ENCODE assay signal across 9 cellular contexts in genomic region chr13:110869805-110870706, GRCh38. TPM values are rescaled to one million over a fixed set of nuclear protein-coding genes. Genes with fewer than 3 reads are reported as not detected.
A peak's percentile ranks its signal among the peaks of the same experiment; 100 is the strongest.
DNase-seq lines count a peak whose midpoint lies in the region; ATAC-seq and TF ChIP-seq lines count a peak whose summit lies in the region.
"Had no signal": no experiment of that assay in that cellular context is flagged by ENCODE, and none has a peak within 500 bp of the region (broad histone marks: within the 10 kb centered on the region; RNA-seq: fewer than 3 reads in every experiment).

No MANE protein-coding gene starts in this region.

- no peaks in the 10 kb centered on the region for H3K9me3 ChIP-seq in mucosa of descending colon
- no peaks in the 10 kb centered on the region for H3K9me3 ChIP-seq in transverse colon
- H3K9me3 ChIP-seq: neutrophil had no signal

- peak; percentile 85 for ATAC-seq in mucosa of descending colon
- ATAC-seq in GM18502 (IDR thresholded peaks at IDR 0.05; ENCODE audit: poor library complexity, unreplicated experiment) = no peak

- peak; percentile 8 for TF ChIP-seq CTCF in epithelial cell of proximal tubule (conservative IDR thresholded peaks at IDR 0.05; ENCODE audit: low read depth, low read length)
- TF ChIP-seq CTCF in mucosa of descending colon (IDR thresholded peaks at IDR 0.05) = no peak
- peak in 3 of 5 experiments; percentile 11 to 29 (median 13) for TF ChIP-seq CTCF in transverse colon (IDR thresholded peaks at IDR 0.05)

- TF ChIP-seq EP300 in transverse colon (IDR thresholded peaks at IDR 0.05; ENCODE audit: low read depth) = peak; percentile 78

- peak overlapping the region; percentile 70 to 80 (median 78) for H3K27ac ChIP-seq in transverse colon
- H3K27ac ChIP-seq: neutrophil had no signal

- 0 out of 2 replicates have a peak, but pooled peaks cover 2% of the 10 kb centered on the region for H3K27me3 ChIP-seq in H7 (ENCODE audit: control insufficient read depth, insufficient read depth, low read length)
- H3K27me3 ChIP-seq in transverse colon = peaks cover 8% of the 10 kb centered on the region

- TF ChIP-seq POLR2A in transverse colon (IDR thresholded peaks at IDR 0.05) = no peak

- 20 to 61% methylated on average over 5 to 34 of the region's 34 CpGs for WGBS in transverse colon (ENCODE audit: low coverage in 1 of 2), 2 donors

- intact Hi-C loops in mucosa of descending colon (cut with DNase I, micrococcal nuclease) = no loop called here
- intact Hi-C loops in transverse colon (cut with DNase I; ENCODE audit: low total_unique reads) = no loop called here

- in situ Hi-C loops in ACHN (cut with HindIII; ENCODE audit: low pct_ligation_motif_present, low pct_unique_long_range_greater_than_20kb, low sequenced_read_pairs) (no loop called here), transverse colon (cut with MboI; ENCODE audit: low pct_ligation_motif_present in 1 of 4, low pct_unique_long_range_greater_than_20kb in 1 of 4, low sequenced_read_pairs in 3 of 4) (no loop called here)

- peaks cover 18% of the 10 kb centered on the region for H3K4me1 ChIP-seq in mucosa of descending colon (ENCODE audit: low read depth)
- peaks cover 15 to 24% (median 18%) of the 10 kb centered on the region in 4 donors for H3K4me1 ChIP-seq in transverse colon

- DNase-seq in ACHN (peak; percentile 98), H7 (peak; percentile 63), SW 1271 (lab: John Stamatoyannopoulos, UW) (peak; percentile 79 to 85), epithelial cell of proximal tubule (ENCODE audit: low read depth) (peak; percentile 99), mucosa of descending colon (peak; percentile 59 to 80 (median 74)), transverse colon (peak; percentile 74), NCI-H2081 treated with DMSO at 0.1 percent for 48 hours (lab: John Stamatoyannopoulos, UW) (no peak)

- H3K36me3 ChIP-seq in H7 (replicated peaks; ENCODE audit: control insufficient read depth, insufficient read depth, low read length) (no peaks in the 10 kb centered on the region), mucosa of descending colon (ENCODE audit: low read depth) (no peaks in the 10 kb centered on the region), transverse colon (no peaks in the 10 kb centered on the region)
- H3K36me3 ChIP-seq: neutrophil had no signal

- no peak overlapping the region for H3K4me3 ChIP-seq in H7 (ENCODE audit: insufficient read depth, low read depth, low read length)
- H3K4me3 ChIP-seq in epithelial cell of proximal tubule (ENCODE audit: low read depth, low read length) = peak overlapping the region; percentile 57
- H3K4me3 ChIP-seq in mucosa of descending colon = no peak overlapping the region
- peak overlapping the region in 2 of 4 donors; percentile 3 to 17 for H3K4me3 ChIP-seq in transverse colon

RNA-seq across cellular contexts. Expression of gene ANKRD10, which starts 44.8 kb away (rescaled TPM):
- 108 and 150 TPM in 2 replicates for total RNA-seq in H7 (2014; rRNA removed; shearing (Covaris generic))
- 36.5 and 54.9 TPM in 2 replicates for total RNA-seq in epithelial cell of proximal tubule
- 100 to 1,000 TPM; 120 to 157 (median 155) TPM for total RNA-seq in mucosa of descending colon
- total RNA-seq in transverse colon = 100 to 1,000 TPM; 124 to 286 (median 188) TPM
